Comparison of ENCODE assay signal across 8 cellular contexts in the genomic region with DNA sequence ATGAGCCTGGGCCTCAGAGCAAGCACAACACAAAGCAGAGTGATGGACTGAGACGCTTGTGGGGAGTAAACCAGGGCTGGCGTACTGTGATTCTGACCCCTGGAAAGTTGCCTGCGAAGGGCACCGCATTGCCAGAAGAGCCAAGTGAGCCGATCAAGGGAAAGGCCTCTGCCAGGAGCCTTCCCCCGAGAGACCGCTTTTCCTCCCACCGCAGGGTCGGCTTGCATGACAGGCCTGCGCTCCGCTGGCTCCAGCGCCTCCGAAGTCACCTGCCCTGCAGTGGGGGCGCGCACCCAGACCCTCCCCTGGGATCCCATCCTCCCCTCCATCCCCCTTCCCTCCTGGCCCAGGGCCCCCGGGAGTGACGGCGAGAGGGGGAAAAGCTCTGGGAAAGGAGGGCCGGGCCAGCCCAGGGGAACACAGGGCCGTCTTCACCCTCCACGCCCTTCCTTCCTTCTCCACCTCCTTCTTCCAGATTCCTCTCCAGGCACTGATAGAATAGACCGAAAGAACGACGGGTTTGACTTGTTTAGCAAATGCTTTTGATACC.
DNase-seq lines count a peak whose midpoint lies in the region; ATAC-seq and TF ChIP-seq lines count a peak whose summit lies in the region.

No MANE protein-coding gene starts in this region.

- H3K36me3 ChIP-seq in Peyer's patch (no peaks in the 10 kb centered on the region), endocrine pancreas (ENCODE audit: control insufficient read depth, insufficient read depth, low read length) (no peaks in the 10 kb centered on the region), muscle layer of colon (ENCODE audit: insufficient read depth, low read length) (no peaks in the 10 kb centered on the region), HAP-1 (replicated peaks) (no peaks in the 10 kb centered on the region)

- peak overlapping the region; percentile 96 for H3K27ac Mint-ChIP-seq in activated CD8-positive, alpha-beta memory T cell treated with anti-CD3 and anti-CD28 coated beads, Interleukin-2, amount 10 ng/mL, durations not matched to agents 7 days and 5 days

- H3K4me3 Mint-ChIP-seq in activated CD8-positive, alpha-beta memory T cell treated with anti-CD3 and anti-CD28 coated beads, Interleukin-2, amount 10 ng/mL, durations not matched to agents 7 days and 5 days = peak overlapping the region; percentile 70

- H3K27me3 ChIP-seq in Peyer's patch (no peaks in the 10 kb centered on the region), endocrine pancreas (ENCODE audit: control insufficient read depth, insufficient read depth, low read length) (no peaks in the 10 kb centered on the region), muscle layer of colon (ENCODE audit: control insufficient read depth in 1 of 2, insufficient read depth in 2 of 2, low read length in 2 of 2) (no peaks in the 10 kb centered on the region), HAP-1 (ENCODE audit: low read depth) (no peaks in the 10 kb centered on the region)

- H3K4me1 ChIP-seq in Peyer's patch (peaks cover 0 to 10% (median 7%) of the 10 kb centered on the region in 4 donors), endocrine pancreas (ENCODE audit: control insufficient read depth, insufficient read depth, low read length) (no peaks in the 10 kb centered on the region), muscle layer of colon (ENCODE audit: insufficient read depth, low read length) (peaks cover 4% of the 10 kb centered on the region), HAP-1 (peaks cover 3% of the 10 kb centered on the region)

- no peaks in the 10 kb centered on the region for H3K9me3 ChIP-seq in Peyer's patch
- no peaks in the 10 kb centered on the region for H3K9me3 ChIP-seq in endocrine pancreas (ENCODE audit: control insufficient read depth, low read length)
- H3K9me3 ChIP-seq in muscle layer of colon (ENCODE audit: low read length) = no peaks in the 10 kb centered on the region
- H3K9me3 ChIP-seq in HAP-1 = no peaks in the 10 kb centered on the region

- peaks cover 2% of the 10 kb centered on the region for H3K9me3 Mint-ChIP-seq in activated CD8-positive, alpha-beta memory T cell treated with anti-CD3 and anti-CD28 coated beads, Interleukin-2, amount 10 ng/mL, durations not matched to agents 7 days and 5 days (ENCODE audit: low read depth)

- H3K4me3 ChIP-seq in Peyer's patch = peak overlapping the region; percentile 32 to 49 (median 42)
- H3K4me3 ChIP-seq in endocrine pancreas (ENCODE audit: control insufficient read depth, insufficient read depth, low read length) = peak overlapping the region; percentile 36
- peak overlapping the region; percentile 30 to 65 for H3K4me3 ChIP-seq in muscle layer of colon (ENCODE audit: low read depth in 1 of 2, low read length in 2 of 2)
- no peak overlapping the region for H3K4me3 ChIP-seq in HAP-1

- in situ Hi-C loops in HAP-1 (cut with MboI; ENCODE audit: low sequenced_read_pairs) = no loop called here

- no peak for DNase-seq in activated CD8-positive, alpha-beta memory T cell treated with anti-CD3 and anti-CD28 coated beads, Interleukin-2, amount 10 ng/mL, durations not matched to agents 7 days and 5 days
- DNase-seq in activated CD8-positive, alpha-beta memory T cell treated with anti-CD3 and anti-CD28 coated beads, Interleukin-2, amount 50 U/mL, for 48 hours = no peak
- DNase-seq in Peyer's patch = no peak
- DNase-seq in GM10248 (ENCODE audit: extremely low spot score) = no peak
- DNase-seq in HAP-1 (ENCODE audit: low spot score in 2 of 2) = no peak

- TF ChIP-seq CTCF in Peyer's patch (IDR thresholded peaks at IDR 0.05) (no peak), GM10248 (IDR thresholded peaks at IDR 0.05; ENCODE audit: control extremely low read depth, extremely low read depth, low read depth, missing control alignments) (no peak)

- H3K9ac ChIP-seq in endocrine pancreas (ENCODE audit: control insufficient read depth, insufficient read depth, low read length) (peak overlapping the region; percentile 15), muscle layer of colon (ENCODE audit: low read length) (peak overlapping the region; percentile 39)

- no peak for TF ChIP-seq POLR2A in Peyer's patch (IDR thresholded peaks at IDR 0.05)

- peaks cover 44% of the 10 kb centered on the region for H3K4me1 Mint-ChIP-seq in activated CD8-positive, alpha-beta memory T cell treated with anti-CD3 and anti-CD28 coated beads, Interleukin-2, amount 10 ng/mL, durations not matched to agents 7 days and 5 days

- POLR2A ChIA-PET in GM10248 (lab: Yijun Ruan, JAX) = no interaction called here

- H3K27ac ChIP-seq in Peyer's patch = peak overlapping the region; percentile 12 to 70 (median 59)
- peak overlapping the region; percentile 12 for H3K27ac ChIP-seq in muscle layer of colon (ENCODE audit: low read depth, low read length)

- ATAC-seq in activated CD8-positive, alpha-beta memory T cell treated with anti-CD3 and anti-CD28 coated beads, Interleukin-2, amount 10 ng/mL, durations not matched to agents 7 days and 5 days = peak; percentile 31
- peak; percentile 17 for ATAC-seq in HG02973 (IDR thresholded peaks at IDR 0.05; ENCODE audit: unreplicated experiment)

- no peaks in the 10 kb centered on the region for H3K27me3 Mint-ChIP-seq in activated CD8-positive, alpha-beta memory T cell treated with anti-CD3 and anti-CD28 coated beads, Interleukin-2, amount 10 ng/mL, durations not matched to agents 7 days and 5 days

- CTCF ChIA-PET in activated CD8-positive, alpha-beta memory T cell treated with anti-CD3 and anti-CD28 coated beads, Interleukin-2, amount 10 ng/mL, durations not matched to agents 7 days and 5 days (lab: Charles Lee) = interaction anchor here (0.9 to 9.1 kb wide), 18 partner anchors 8 to 494 kb away, joined by 3 to 107 read pairs (median 6); a partner anchor contains a TSS
- CTCF ChIA-PET in GM10248 (lab: Yijun Ruan, JAX) = interaction anchor here (0.6 to 6.2 kb wide), 20 partner anchors 8 to 611 kb away, joined by 3 to 42 read pairs (median 4); a partner anchor contains a TSS

- peaks cover 6% of the 10 kb centered on the region for H3K36me3 Mint-ChIP-seq in activated CD8-positive, alpha-beta memory T cell treated with anti-CD3 and anti-CD28 coated beads, Interleukin-2, amount 10 ng/mL, durations not matched to agents 7 days and 5 days
